Comparison of ENCODE assay signal across 8 cellular contexts in the genomic region with DNA sequence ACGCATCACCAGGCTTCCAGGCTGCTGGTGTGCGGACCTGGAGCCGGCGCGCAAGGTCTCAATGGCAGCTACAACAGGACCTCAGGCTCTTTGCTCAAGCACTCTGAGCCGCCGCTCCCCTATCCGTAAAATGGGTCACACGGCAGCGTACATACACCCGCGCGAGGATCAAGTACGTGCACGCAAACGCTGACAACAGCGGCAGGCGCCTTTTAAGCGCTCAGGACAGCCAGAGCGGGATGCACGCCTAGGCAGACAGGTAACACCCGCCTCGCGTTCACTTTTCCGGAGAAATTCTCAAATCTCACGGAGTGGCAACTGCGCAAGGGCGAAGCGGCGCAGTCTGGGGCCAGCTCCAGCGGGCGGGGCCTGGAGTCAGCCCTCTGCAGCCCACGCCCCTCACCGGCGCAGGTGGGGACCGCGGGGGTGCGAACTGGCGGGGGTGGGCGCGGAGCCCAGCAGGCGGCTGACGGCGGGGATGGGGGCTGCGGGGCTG. TPM values are rescaled to one million over a fixed set of nuclear protein-coding genes. Genes with fewer than 3 reads are reported as not detected.
DNase-seq lines count a peak whose midpoint lies in the region; ATAC-seq and TF ChIP-seq lines count a peak whose summit lies in the region.

No MANE protein-coding gene starts in this region.

- H3K27ac ChIP-seq in CD4-positive, CD25-positive, alpha-beta regulatory T cell (ENCODE audit: insufficient read depth, low read length, poor library complexity, severe bottlenecking), result peak overlapping the region; percentile 92
- H3K27ac ChIP-seq in SJCRH30 (no peak overlapping the region), parathyroid adenoma (peak overlapping the region; percentile 74), tibial artery (peak overlapping the region; percentile 67 to 74)

- no peak for TF ChIP-seq CTCF in parathyroid adenoma (IDR thresholded peaks at IDR 0.05)
- no peak for TF ChIP-seq CTCF in tibial artery (IDR thresholded peaks at IDR 0.05)

- no peaks in the 10 kb centered on the region for H3K27me3 ChIP-seq in CD4-positive, CD25-positive, alpha-beta regulatory T cell (ENCODE audit: control insufficient read depth, insufficient read depth, low read length)
- H3K27me3 ChIP-seq in SJCRH30 (no peaks in the 10 kb centered on the region), parathyroid adenoma (ENCODE audit: control insufficient read depth, insufficient read depth, low read length) (no peaks in the 10 kb centered on the region), tibial artery (no peaks in the 10 kb centered on the region)

- H3K9me3 ChIP-seq in CD4-positive, CD25-positive, alpha-beta regulatory T cell (ENCODE audit: control insufficient read depth in 2 of 2, low read length in 2 of 2), result no peaks in the 10 kb centered on the region
- H3K9me3 ChIP-seq in SJCRH30 (replicated peaks), result no peaks in the 10 kb centered on the region
- no peaks in the 10 kb centered on the region for H3K9me3 ChIP-seq in parathyroid adenoma (ENCODE audit: control insufficient read depth, low read length)
- no peaks in the 10 kb centered on the region for H3K9me3 ChIP-seq in tibial artery

- peak; percentile 83 to 87 for ATAC-seq in CD4-positive, CD25-positive, alpha-beta regulatory T cell (ENCODE audit: low read depth in 2 of 2)
- peak; percentile 78 for ATAC-seq in GM19463 (IDR thresholded peaks at IDR 0.05; ENCODE audit: unreplicated experiment)
- ATAC-seq in HG03558 (IDR thresholded peaks at IDR 0.05; ENCODE audit: extremely low read depth, unreplicated experiment), result peak; percentile 50

- peak overlapping the region; percentile 71 to 97 (median 84) for H3K27ac Mint-ChIP-seq in CD4-positive, CD25-positive, alpha-beta regulatory T cell

- H3K9ac ChIP-seq in parathyroid adenoma, result peak overlapping the region; percentile 33

- peak overlapping the region; percentile 77 for H3K4me3 ChIP-seq in CD4-positive, CD25-positive, alpha-beta regulatory T cell (ENCODE audit: low read depth, low read length)
- H3K4me3 ChIP-seq in SJCRH30 (peak overlapping the region; percentile 71), parathyroid adenoma (ENCODE audit: low read depth, low read length) (peak overlapping the region; percentile 71), tibial artery (peak overlapping the region; percentile 80 to 96)

- peaks cover 5% of the 10 kb centered on the region for H3K27me3 Mint-ChIP-seq in CD4-positive, CD25-positive, alpha-beta regulatory T cell

- no peaks in the 10 kb centered on the region for H3K36me3 Mint-ChIP-seq in CD4-positive, CD25-positive, alpha-beta regulatory T cell

- peaks cover 26% of the 10 kb centered on the region for H3K79me2 ChIP-seq in parathyroid adenoma

- no peaks in the 10 kb centered on the region for H3K9me3 Mint-ChIP-seq in CD4-positive, CD25-positive, alpha-beta regulatory T cell

- peak overlapping the region; percentile 91 to 96 (median 94) for H3K4me3 Mint-ChIP-seq in CD4-positive, CD25-positive, alpha-beta regulatory T cell

- H3K4me2 ChIP-seq in parathyroid adenoma (ENCODE audit: low read length), result peak overlapping the region; percentile 95

- peaks cover 22 to 30% (median 26%) of the 10 kb centered on the region in 4 donors for H3K4me1 Mint-ChIP-seq in CD4-positive, CD25-positive, alpha-beta regulatory T cell

- peaks cover 34% of the 10 kb centered on the region for H3K4me1 ChIP-seq in CD4-positive, CD25-positive, alpha-beta regulatory T cell (ENCODE audit: control insufficient read depth, insufficient read depth, low read length, poor library complexity, severe bottlenecking)
- no peaks in the 10 kb centered on the region for H3K4me1 ChIP-seq in SJCRH30
- peaks cover 2% of the 10 kb centered on the region for H3K4me1 ChIP-seq in parathyroid adenoma
- peaks cover 0 to 21% (median 13%) of the 10 kb centered on the region in 4 donors for H3K4me1 ChIP-seq in tibial artery

- DNase-seq in CD4-positive, CD25-positive, alpha-beta regulatory T cell, result peak; percentile 67 to 88 (median 76)
- DNase-seq in SJCRH30, result peak; percentile 20 to 31
- peak; percentile 65 for DNase-seq in activated gamma-delta T cell treated with Interleukin-2 at 50 U/mL for 16 hours
- DNase-seq in glomerular visceral epithelial cell (ENCODE audit: extremely low spot score), result peak; percentile 56
- DNase-seq in tibial artery, result no peak

- peak overlapping the region; percentile 98 for H2AFZ ChIP-seq in parathyroid adenoma

- intact Hi-C loops in tibial artery (cut with DNase I; ENCODE audit: low total_unique reads), result no loop called here

- peaks cover 22% of the 10 kb centered on the region for H3K36me3 ChIP-seq in CD4-positive, CD25-positive, alpha-beta regulatory T cell (ENCODE audit: control insufficient read depth, insufficient read depth, low read length)
- H3K36me3 ChIP-seq in SJCRH30 (no peaks in the 10 kb centered on the region), parathyroid adenoma (ENCODE audit: control insufficient read depth, insufficient read depth, low read length) (no peaks in the 10 kb centered on the region), tibial artery (no peaks in the 10 kb centered on the region)

RNA-seq across cellular contexts. Expression of a gene that starts 0.5 kb away (rescaled TPM):
- total RNA-seq in CD4-positive, CD25-positive, alpha-beta regulatory T cell, result 35.9 TPM
- 10 to 100 TPM; 33.1 to 43.6 (median 39.4) TPM for polyA plus RNA-seq in CD4-positive, CD25-positive, alpha-beta regulatory T cell
- 20.1 and 22.3 TPM in 2 replicates for total RNA-seq in SJCRH30 (2014; rRNA removed; shearing (Covaris generic))

RNA-seq across cellular contexts. Expression of a gene that starts 35.5 kb away (rescaled TPM):
- total RNA-seq in CD4-positive, CD25-positive, alpha-beta regulatory T cell, result 4.8 TPM
- 1 to 10 TPM in 3 of 4 donors, under 1 TPM in 1; 0.83 to 2.4 (median 1.6) TPM for polyA plus RNA-seq in CD4-positive, CD25-positive, alpha-beta regulatory T cell
- total RNA-seq in SJCRH30 (2014; rRNA removed; shearing (Covaris generic)), result 0.10 and 0.15 TPM in 2 replicates

Comparison
In these comparisons a context has a peak if more than half of its experiments do, and no peak if none do; other contexts are left out.
1. DNase-seq: peak in CD4-positive, CD25-positive, alpha-beta regulatory T cell (3 of 3), SJCRH30 (2 of 2), activated gamma-delta T cell treated with Interleukin-2 at 50 U/mL for 16 hours (single experiment) and glomerular visceral epithelial cell (single experiment); none in tibial artery (0 of 2).
2. Peak in every context shown above with its lines, with median percentiles within 50 percentile points of each other: ATAC-seq and H3K4me3 ChIP-seq.